In the genomic region with DNA sequence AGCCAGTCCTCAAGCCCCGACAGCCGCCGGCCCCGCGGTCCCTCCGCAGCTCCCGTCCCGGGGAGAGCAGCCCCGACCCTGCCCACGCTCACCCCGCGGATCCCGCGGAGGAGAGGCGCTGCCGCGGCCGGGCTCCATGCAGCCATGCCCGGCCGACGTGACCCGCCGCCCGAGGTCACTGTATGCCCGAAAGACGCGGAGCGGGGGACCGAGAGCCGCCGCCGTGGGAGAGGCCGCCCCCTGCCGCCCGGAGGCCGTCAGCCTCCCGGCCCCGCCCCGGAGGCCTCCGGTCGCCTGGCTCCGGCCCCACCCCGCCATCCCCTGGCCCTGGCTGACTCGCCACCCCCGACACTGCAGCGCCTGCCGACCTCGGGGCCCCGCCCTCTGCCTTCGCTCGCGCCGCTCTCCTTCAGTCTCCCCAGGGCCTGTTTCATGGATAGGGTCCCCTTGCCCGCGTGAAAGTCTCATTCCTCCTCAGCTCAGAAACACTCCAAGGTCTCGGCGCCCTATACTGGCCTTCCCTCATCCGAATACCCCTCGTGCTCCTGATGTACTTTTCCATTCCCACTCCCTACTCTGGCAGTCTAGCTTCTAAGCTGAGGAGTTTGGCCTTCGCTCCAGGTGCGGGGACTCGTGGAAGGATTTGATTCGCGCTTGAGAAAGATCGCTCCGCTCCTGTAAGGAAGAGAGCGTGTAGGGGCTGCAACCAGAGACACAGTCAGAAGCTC, we compare ENCODE assay signal across 1 cellular context.
A peak's percentile ranks its signal among the peaks of the same experiment; 100 is the strongest.
TF ChIP-seq lines count a peak whose summit lies in the region.

A gene with protein sequence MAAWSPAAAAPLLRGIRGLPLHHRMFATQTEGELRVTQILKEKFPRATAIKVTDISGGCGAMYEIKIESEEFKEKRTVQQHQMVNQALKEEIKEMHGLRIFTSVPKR (minus strand): TSS at position 184 of the 728 bp plus-strand sequence. CDS start 38 bp downstream, at position 146.

TF ChIP-seq in HepG2, 621 proteins besides CTCF, POLR2A, EP300 and RAD21 (continued from another document and continues in another):
- TF ChIP-seq, protein P1, sequence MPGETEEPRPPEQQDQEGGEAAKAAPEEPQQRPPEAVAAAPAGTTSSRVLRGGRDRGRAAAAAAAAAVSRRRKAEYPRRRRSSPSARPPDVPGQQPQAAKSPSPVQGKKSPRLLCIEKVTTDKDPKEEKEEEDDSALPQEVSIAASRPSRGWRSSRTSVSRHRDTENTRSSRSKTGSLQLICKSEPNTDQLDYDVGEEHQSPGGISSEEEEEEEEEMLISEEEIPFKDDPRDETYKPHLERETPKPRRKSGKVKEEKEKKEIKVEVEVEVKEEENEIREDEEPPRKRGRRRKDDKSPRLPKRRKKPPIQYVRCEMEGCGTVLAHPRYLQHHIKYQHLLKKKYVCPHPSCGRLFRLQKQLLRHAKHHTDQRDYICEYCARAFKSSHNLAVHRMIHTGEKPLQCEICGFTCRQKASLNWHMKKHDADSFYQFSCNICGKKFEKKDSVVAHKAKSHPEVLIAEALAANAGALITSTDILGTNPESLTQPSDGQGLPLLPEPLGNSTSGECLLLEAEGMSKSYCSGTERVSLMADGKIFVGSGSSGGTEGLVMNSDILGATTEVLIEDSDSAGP (CRISPR knock-in tag; IDR thresholded peaks at IDR 0.05; ENCODE audit: borderline replicate concordance), result peak; percentile 83; the same call in 1 of the 2 replicates
- TF ChIP-seq NBN (conservative IDR thresholded peaks at IDR 0.05), result no peak
- TF ChIP-seq SP2 (CRISPR knock-in tag; IDR thresholded peaks at IDR 0.05), result peak; percentile 65
- TF ChIP-seq ZFP36 (IDR thresholded peaks at IDR 0.05; ENCODE audit: borderline replicate concordance, low read depth, low read length, partially characterized antibody), result no peak
- TF ChIP-seq RBM39 (IDR thresholded peaks at IDR 0.05; ENCODE audit: low read depth, low read length, poor library complexity, severe bottlenecking), result peak; percentile 57
- TF ChIP-seq ZNF569 (CRISPR knock-in tag; IDR thresholded peaks at IDR 0.05; ENCODE audit: borderline replicate concordance), result 0 out of 2 replicates have a peak, but pooled peaks have one; percentile 32
- TF ChIP-seq, protein P2, sequence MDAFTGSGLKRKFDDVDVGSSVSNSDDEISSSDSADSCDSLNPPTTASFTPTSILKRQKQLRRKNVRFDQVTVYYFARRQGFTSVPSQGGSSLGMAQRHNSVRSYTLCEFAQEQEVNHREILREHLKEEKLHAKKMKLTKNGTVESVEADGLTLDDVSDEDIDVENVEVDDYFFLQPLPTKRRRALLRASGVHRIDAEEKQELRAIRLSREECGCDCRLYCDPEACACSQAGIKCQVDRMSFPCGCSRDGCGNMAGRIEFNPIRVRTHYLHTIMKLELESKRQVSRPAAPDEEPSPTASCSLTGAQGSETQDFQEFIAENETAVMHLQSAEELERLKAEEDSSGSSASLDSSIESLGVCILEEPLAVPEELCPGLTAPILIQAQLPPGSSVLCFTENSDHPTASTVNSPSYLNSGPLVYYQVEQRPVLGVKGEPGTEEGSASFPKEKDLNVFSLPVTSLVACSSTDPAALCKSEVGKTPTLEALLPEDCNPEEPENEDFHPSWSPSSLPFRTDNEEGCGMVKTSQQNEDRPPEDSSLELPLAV (CRISPR knock-in tag; conservative IDR thresholded peaks at IDR 0.05; ENCODE audit: low read depth), result no peak
- no peak for TF ChIP-seq NFE2L2 (IDR thresholded peaks at IDR 0.05; ENCODE audit: low read length)
- TF ChIP-seq, protein P3, sequence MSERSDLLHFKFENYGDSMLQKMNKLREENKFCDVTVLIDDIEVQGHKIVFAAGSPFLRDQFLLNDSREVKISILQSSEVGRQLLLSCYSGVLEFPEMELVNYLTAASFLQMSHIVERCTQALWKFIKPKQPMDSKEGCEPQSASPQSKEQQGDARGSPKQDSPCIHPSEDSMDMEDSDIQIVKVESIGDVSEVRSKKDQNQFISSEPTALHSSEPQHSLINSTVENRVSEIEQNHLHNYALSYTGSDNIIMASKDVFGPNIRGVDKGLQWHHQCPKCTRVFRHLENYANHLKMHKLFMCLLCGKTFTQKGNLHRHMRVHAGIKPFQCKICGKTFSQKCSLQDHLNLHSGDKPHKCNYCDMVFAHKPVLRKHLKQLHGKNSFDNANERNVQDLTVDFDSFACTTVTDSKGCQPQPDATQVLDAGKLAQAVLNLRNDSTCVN (CRISPR knock-in tag; IDR thresholded peaks at IDR 0.05; ENCODE audit: borderline replicate concordance), result no peak; the same call in 1 of the 2 replicates
- TF ChIP-seq ZNF121 (CRISPR knock-in tag; IDR thresholded peaks at IDR 0.05), result no peak; the same call in 1 of the 2 replicates
- no peak for TF ChIP-seq HHEX (CRISPR knock-in tag; IDR thresholded peaks at IDR 0.05)
- TF ChIP-seq, protein P4, sequence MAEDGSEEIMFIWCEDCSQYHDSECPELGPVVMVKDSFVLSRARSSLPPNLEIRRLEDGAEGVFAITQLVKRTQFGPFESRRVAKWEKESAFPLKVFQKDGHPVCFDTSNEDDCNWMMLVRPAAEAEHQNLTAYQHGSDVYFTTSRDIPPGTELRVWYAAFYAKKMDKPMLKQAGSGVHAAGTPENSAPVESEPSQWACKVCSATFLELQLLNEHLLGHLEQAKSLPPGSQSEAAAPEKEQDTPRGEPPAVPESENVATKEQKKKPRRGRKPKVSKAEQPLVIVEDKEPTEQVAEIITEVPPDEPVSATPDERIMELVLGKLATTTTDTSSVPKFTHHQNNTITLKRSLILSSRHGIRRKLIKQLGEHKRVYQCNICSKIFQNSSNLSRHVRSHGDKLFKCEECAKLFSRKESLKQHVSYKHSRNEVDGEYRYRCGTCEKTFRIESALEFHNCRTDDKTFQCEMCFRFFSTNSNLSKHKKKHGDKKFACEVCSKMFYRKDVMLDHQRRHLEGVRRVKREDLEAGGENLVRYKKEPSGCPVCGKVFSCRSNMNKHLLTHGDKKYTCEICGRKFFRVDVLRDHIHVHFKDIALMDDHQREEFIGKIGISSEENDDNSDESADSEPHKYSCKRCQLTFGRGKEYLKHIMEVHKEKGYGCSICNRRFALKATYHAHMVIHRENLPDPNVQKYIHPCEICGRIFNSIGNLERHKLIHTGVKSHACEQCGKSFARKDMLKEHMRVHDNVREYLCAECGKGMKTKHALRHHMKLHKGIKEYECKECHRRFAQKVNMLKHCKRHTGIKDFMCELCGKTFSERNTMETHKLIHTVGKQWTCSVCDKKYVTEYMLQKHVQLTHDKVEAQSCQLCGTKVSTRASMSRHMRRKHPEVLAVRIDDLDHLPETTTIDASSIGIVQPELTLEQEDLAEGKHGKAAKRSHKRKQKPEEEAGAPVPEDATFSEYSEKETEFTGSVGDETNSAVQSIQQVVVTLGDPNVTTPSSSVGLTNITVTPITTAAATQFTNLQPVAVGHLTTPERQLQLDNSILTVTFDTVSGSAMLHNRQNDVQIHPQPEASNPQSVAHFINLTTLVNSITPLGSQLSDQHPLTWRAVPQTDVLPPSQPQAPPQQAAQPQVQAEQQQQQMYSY (CRISPR knock-in tag; IDR thresholded peaks at IDR 0.05), result peak; percentile 59; the same call in 1 of the 2 replicates
- TF ChIP-seq ZC3H13 (CRISPR knock-in tag; IDR thresholded peaks at IDR 0.05), result no peak
- TF ChIP-seq ISX (CRISPR knock-in tag; conservative IDR thresholded peaks at IDR 0.05), result peak; percentile 92; the same call in 1 of the 2 replicates
- TF ChIP-seq HOXA9 (CRISPR knock-in tag; IDR thresholded peaks at IDR 0.05; ENCODE audit: borderline replicate concordance), result peak; percentile 86; the same call in 1 of the 2 replicates
- TF ChIP-seq, protein P5, sequence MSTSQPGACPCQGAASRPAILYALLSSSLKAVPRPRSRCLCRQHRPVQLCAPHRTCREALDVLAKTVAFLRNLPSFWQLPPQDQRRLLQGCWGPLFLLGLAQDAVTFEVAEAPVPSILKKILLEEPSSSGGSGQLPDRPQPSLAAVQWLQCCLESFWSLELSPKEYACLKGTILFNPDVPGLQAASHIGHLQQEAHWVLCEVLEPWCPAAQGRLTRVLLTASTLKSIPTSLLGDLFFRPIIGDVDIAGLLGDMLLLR (CRISPR knock-in tag; IDR thresholded peaks at IDR 0.05), result peak; percentile 34; the same call in 1 of the 2 replicates
- TF ChIP-seq, protein P6, sequence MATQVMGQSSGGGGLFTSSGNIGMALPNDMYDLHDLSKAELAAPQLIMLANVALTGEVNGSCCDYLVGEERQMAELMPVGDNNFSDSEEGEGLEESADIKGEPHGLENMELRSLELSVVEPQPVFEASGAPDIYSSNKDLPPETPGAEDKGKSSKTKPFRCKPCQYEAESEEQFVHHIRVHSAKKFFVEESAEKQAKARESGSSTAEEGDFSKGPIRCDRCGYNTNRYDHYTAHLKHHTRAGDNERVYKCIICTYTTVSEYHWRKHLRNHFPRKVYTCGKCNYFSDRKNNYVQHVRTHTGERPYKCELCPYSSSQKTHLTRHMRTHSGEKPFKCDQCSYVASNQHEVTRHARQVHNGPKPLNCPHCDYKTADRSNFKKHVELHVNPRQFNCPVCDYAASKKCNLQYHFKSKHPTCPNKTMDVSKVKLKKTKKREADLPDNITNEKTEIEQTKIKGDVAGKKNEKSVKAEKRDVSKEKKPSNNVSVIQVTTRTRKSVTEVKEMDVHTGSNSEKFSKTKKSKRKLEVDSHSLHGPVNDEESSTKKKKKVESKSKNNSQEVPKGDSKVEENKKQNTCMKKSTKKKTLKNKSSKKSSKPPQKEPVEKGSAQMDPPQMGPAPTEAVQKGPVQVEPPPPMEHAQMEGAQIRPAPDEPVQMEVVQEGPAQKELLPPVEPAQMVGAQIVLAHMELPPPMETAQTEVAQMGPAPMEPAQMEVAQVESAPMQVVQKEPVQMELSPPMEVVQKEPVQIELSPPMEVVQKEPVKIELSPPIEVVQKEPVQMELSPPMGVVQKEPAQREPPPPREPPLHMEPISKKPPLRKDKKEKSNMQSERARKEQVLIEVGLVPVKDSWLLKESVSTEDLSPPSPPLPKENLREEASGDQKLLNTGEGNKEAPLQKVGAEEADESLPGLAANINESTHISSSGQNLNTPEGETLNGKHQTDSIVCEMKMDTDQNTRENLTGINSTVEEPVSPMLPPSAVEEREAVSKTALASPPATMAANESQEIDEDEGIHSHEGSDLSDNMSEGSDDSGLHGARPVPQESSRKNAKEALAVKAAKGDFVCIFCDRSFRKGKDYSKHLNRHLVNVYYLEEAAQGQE (IDR thresholded peaks at IDR 0.05; ENCODE audit: borderline replicate concordance in 1 of 2, low read depth in 1 of 2, low read length in 2 of 2), result peak in 1 of 2 experiments; percentile 62; a peak in 1 of 4 replicates
- TF ChIP-seq SRY (CRISPR knock-in tag; IDR thresholded peaks at IDR 0.05), result peak; percentile 79; the same call in 1 of the 2 replicates
- TF ChIP-seq MEIS1 (CRISPR knock-in tag; IDR thresholded peaks at IDR 0.05; ENCODE audit: borderline replicate concordance), result no peak; the same call in 1 of the 2 replicates
- peak; percentile 99 for TF ChIP-seq SALL2 (CRISPR knock-in tag; IDR thresholded peaks at IDR 0.05)
- TF ChIP-seq, protein P7, sequence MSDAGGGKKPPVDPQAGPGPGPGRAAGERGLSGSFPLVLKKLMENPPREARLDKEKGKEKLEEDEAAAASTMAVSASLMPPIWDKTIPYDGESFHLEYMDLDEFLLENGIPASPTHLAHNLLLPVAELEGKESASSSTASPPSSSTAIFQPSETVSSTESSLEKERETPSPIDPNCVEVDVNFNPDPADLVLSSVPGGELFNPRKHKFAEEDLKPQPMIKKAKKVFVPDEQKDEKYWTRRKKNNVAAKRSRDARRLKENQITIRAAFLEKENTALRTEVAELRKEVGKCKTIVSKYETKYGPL (CRISPR knock-in tag; IDR thresholded peaks at IDR 0.05), result no peak
- TF ChIP-seq FOXC1 (CRISPR knock-in tag; IDR thresholded peaks at IDR 0.05; ENCODE audit: borderline replicate concordance), result peak; percentile 68; the same call in 1 of the 2 replicates
- peak; percentile 91 for TF ChIP-seq SPEN (CRISPR knock-in tag; IDR thresholded peaks at IDR 0.05; ENCODE audit: low read depth)
- TF ChIP-seq, protein P8, sequence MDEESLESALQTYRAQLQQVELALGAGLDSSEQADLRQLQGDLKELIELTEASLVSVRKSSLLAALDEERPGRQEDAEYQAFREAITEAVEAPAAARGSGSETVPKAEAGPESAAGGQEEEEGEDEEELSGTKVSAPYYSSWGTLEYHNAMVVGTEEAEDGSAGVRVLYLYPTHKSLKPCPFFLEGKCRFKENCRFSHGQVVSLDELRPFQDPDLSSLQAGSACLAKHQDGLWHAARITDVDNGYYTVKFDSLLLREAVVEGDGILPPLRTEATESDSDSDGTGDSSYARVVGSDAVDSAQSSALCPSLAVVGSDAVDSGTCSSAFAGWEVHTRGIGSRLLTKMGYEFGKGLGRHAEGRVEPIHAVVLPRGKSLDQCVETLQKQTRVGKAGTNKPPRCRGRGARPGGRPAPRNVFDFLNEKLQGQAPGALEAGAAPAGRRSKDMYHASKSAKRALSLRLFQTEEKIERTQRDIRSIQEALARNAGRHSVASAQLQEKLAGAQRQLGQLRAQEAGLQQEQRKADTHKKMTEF (CRISPR knock-in tag; IDR thresholded peaks at IDR 0.05), result peak; percentile 80; the same call in 1 of the 2 replicates
- 0 out of 2 replicates have a peak, but pooled peaks have one; percentile 13 for TF ChIP-seq ZSCAN25 (CRISPR knock-in tag; IDR thresholded peaks at IDR 0.05)
- TF ChIP-seq, protein P9, sequence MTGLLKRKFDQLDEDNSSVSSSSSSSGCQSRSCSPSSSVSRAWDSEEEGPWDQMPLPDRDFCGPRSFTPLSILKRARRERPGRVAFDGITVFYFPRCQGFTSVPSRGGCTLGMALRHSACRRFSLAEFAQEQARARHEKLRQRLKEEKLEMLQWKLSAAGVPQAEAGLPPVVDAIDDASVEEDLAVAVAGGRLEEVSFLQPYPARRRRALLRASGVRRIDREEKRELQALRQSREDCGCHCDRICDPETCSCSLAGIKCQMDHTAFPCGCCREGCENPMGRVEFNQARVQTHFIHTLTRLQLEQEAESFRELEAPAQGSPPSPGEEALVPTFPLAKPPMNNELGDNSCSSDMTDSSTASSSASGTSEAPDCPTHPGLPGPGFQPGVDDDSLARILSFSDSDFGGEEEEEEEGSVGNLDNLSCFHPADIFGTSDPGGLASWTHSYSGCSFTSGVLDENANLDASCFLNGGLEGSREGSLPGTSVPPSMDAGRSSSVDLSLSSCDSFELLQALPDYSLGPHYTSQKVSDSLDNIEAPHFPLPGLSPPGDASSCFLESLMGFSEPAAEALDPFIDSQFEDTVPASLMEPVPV (CRISPR knock-in tag; IDR thresholded peaks at IDR 0.05), result peak; percentile 78
- TF ChIP-seq, protein P10, sequence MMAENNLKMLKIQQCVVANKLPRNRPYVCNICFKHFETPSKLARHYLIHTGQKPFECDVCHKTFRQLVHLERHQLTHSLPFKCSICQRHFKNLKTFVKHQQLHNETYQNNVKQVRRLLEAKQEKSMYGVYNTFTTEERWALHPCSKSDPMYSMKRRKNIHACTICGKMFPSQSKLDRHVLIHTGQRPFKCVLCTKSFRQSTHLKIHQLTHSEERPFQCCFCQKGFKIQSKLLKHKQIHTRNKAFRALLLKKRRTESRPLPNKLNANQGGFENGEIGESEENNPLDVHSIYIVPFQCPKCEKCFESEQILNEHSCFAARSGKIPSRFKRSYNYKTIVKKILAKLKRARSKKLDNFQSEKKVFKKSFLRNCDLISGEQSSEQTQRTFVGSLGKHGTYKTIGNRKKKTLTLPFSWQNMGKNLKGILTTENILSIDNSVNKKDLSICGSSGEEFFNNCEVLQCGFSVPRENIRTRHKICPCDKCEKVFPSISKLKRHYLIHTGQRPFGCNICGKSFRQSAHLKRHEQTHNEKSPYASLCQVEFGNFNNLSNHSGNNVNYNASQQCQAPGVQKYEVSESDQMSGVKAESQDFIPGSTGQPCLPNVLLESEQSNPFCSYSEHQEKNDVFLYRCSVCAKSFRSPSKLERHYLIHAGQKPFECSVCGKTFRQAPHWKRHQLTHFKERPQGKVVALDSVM (CRISPR knock-in tag; IDR thresholded peaks at IDR 0.05), result peak; percentile 91
- TF ChIP-seq MAZ (IDR thresholded peaks at IDR 0.05; ENCODE audit: borderline replicate concordance, low read depth, low read length), result peak; percentile 93
- peak; percentile 98 for TF ChIP-seq MAZ (CRISPR knock-in tag; IDR thresholded peaks at IDR 0.05; ENCODE audit: low read depth)
- no peak for TF ChIP-seq ZC3H4 (CRISPR knock-in tag; IDR thresholded peaks at IDR 0.05; ENCODE audit: borderline replicate concordance)
- peak; percentile 52; the same call in 1 of the 2 replicates for TF ChIP-seq ZNF672 (CRISPR knock-in tag; IDR thresholded peaks at IDR 0.05)
- TF ChIP-seq PRPF4 (IDR thresholded peaks at IDR 0.05; ENCODE audit: low read depth, low read length, poor library complexity, severe bottlenecking), result no peak
- peak; percentile 85 for TF ChIP-seq SSRP1 (CRISPR knock-in tag; IDR thresholded peaks at IDR 0.05)
